ENCODE assay signal across 1 cellular context in genomic region chr4:77862478-77863216, GRCh38.
TF ChIP-seq lines count a peak whose summit lies in the region.

Gene MRPL1 (plus strand): TSS chr4:77862830. CDS start chr4:77862849, 19 bp downstream.

TF ChIP-seq in GM12878, 131 proteins besides CTCF, POLR2A, EP300 and RAD21 (continued from another document and continues in another):
- TF ChIP-seq IRF5 (IDR thresholded peaks at IDR 0.05; ENCODE audit: borderline replicate concordance): no peak
- no peak for TF ChIP-seq ZNF207 (IDR thresholded peaks at IDR 0.05; ENCODE audit: borderline replicate concordance)
- peak; percentile 91; the same call in 1 of the 2 replicates for TF ChIP-seq NBN (IDR thresholded peaks at IDR 0.05)
- no peak for TF ChIP-seq HDAC2 (IDR thresholded peaks at IDR 0.05)
- no peak for TF ChIP-seq HDAC6 (IDR thresholded peaks at IDR 0.05; ENCODE audit: unreplicated experiment)
- 0 out of 2 replicates have a peak, but pooled peaks have one; percentile 25 for TF ChIP-seq REST (IDR thresholded peaks at IDR 0.05; ENCODE audit: low read depth, low read length)
- no peak for TF ChIP-seq SUPT20H (IDR thresholded peaks at IDR 0.05; ENCODE audit: borderline replicate concordance, control insufficient read depth, low read depth, low read length)
- TF ChIP-seq NRF1 (conservative IDR thresholded peaks at IDR 0.05; ENCODE audit: low read depth, low read length): no peak
- peak; percentile 74 for TF ChIP-seq EED (IDR thresholded peaks at IDR 0.05; ENCODE audit: low read depth)
- TF ChIP-seq POU2F2 (IDR thresholded peaks at IDR 0.05; ENCODE audit: borderline replicate concordance, low read depth, low read length): peak; percentile 90; the same call in 1 of the 3 replicates
- TF ChIP-seq ATF2 (IDR thresholded peaks at IDR 0.05; ENCODE audit: low read length): peak; percentile 62
- TF ChIP-seq E2F4 (IDR thresholded peaks at IDR 0.05; ENCODE audit: low read depth, low read length): no peak
- TF ChIP-seq FOXK2 (IDR thresholded peaks at IDR 0.05): peak; percentile 71
- TF ChIP-seq, protein P1, sequence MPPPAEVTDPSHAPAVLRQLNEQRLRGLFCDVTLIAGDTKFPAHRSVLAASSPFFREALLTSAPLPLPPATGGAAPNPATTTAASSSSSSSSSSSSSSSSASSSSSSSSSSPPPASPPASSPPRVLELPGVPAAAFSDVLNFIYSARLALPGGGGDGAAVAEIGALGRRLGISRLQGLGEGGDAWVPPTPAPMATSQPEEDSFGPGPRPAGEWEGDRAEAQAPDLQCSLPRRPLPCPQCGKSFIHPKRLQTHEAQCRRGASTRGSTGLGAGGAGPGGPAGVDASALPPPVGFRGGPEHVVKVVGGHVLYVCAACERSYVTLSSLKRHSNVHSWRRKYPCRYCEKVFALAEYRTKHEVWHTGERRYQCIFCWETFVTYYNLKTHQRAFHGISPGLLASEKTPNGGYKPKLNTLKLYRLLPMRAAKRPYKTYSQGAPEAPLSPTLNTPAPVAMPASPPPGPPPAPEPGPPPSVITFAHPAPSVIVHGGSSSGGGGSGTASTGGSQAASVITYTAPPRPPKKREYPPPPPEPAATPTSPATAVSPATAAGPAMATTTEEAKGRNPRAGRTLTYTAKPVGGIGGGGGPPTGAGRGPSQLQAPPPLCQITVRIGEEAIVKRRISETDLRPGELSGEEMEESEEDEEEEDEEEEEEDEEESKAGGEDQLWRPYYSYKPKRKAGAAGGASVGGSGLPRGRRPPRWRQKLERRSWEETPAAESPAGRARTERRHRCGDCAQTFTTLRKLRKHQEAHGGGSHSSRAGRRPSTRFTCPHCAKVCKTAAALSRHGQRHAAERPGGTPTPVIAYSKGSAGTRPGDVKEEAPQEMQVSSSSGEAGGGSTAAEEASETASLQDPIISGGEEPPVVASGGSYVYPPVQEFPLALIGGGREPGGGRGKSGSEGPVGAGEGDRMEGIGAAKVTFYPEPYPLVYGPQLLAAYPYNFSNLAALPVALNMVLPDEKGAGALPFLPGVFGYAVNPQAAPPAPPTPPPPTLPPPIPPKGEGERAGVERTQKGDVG (CRISPR knock-in tag; IDR thresholded peaks at IDR 0.05): no peak
- TF ChIP-seq TBL1XR1 (IDR thresholded peaks at IDR 0.05; ENCODE audit: low read depth, low read length): no peak
- TF ChIP-seq NFYA (IDR thresholded peaks at IDR 0.05; ENCODE audit: borderline replicate concordance, low read depth, low read length): no peak
- TF ChIP-seq LARP7 (IDR thresholded peaks at IDR 0.05): no peak
- TF ChIP-seq HDGF (IDR thresholded peaks at IDR 0.05): no peak
- TF ChIP-seq, protein P2, sequence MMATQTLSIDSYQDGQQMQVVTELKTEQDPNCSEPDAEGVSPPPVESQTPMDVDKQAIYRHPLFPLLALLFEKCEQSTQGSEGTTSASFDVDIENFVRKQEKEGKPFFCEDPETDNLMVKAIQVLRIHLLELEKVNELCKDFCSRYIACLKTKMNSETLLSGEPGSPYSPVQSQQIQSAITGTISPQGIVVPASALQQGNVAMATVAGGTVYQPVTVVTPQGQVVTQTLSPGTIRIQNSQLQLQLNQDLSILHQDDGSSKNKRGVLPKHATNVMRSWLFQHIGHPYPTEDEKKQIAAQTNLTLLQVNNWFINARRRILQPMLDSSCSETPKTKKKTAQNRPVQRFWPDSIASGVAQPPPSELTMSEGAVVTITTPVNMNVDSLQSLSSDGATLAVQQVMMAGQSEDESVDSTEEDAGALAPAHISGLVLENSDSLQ (IDR thresholded peaks at IDR 0.05): no peak
- peak in 1 of 2 experiments; percentile 74; a peak in 1 of 4 replicates for TF ChIP-seq SRF (IDR thresholded peaks at IDR 0.05; ENCODE audit: low read depth in 2 of 2, low read length in 2 of 2)
- TF ChIP-seq BMI1 (IDR thresholded peaks at IDR 0.05; ENCODE audit: borderline replicate concordance): 0 out of 2 replicates have a peak, but pooled peaks have one; percentile 5
- TF ChIP-seq WRNIP1 (IDR thresholded peaks at IDR 0.05; ENCODE audit: borderline replicate concordance, low read depth, low read length): peak; percentile 99
- TF ChIP-seq IRF4 (IDR thresholded peaks at IDR 0.05; ENCODE audit: low read depth, low read length): peak; percentile 52
- no peak for TF ChIP-seq KDM1A (IDR thresholded peaks at IDR 0.05; ENCODE audit: borderline replicate concordance)
- peak; percentile 72; the same call in 1 of the 2 replicates for TF ChIP-seq RBBP5 (conservative IDR thresholded peaks at IDR 0.05)
- TF ChIP-seq NFIC (IDR thresholded peaks at IDR 0.05; ENCODE audit: low read depth, low read length): peak; percentile 76
- TF ChIP-seq RCOR1 (conservative IDR thresholded peaks at IDR 0.05; ENCODE audit: low read depth, low read length): 0 out of 2 replicates have a peak, but pooled peaks have one; percentile 51
- TF ChIP-seq SPI1 (IDR thresholded peaks at IDR 0.05; ENCODE audit: borderline replicate concordance, insufficient read depth, low read depth, low read length): peak; percentile 87
- TF ChIP-seq CBX5 (IDR thresholded peaks at IDR 0.05; ENCODE audit: low read depth): peak; percentile 95
- no peak for TF ChIP-seq MLLT1 (IDR thresholded peaks at IDR 0.05)
- TF ChIP-seq PAX5 (IDR thresholded peaks at IDR 0.05; ENCODE audit: borderline replicate concordance, low read depth, low read length): no peak; the same call in 1 of the 2 replicates
- peak; percentile 29; the same call in 1 of the 2 replicates for TF ChIP-seq ZNF24 (IDR thresholded peaks at IDR 0.05)
- peak; percentile 92 for TF ChIP-seq ZBED1 (IDR thresholded peaks at IDR 0.05; ENCODE audit: borderline replicate concordance)
- TF ChIP-seq JUNB (IDR thresholded peaks at IDR 0.05): peak; percentile 13; the same call in 1 of the 2 replicates
- TF ChIP-seq ATF3 (IDR thresholded peaks at IDR 0.05; ENCODE audit: borderline replicate concordance, extremely low read depth, low read depth, low read length): no peak
- TF ChIP-seq, protein P3, sequence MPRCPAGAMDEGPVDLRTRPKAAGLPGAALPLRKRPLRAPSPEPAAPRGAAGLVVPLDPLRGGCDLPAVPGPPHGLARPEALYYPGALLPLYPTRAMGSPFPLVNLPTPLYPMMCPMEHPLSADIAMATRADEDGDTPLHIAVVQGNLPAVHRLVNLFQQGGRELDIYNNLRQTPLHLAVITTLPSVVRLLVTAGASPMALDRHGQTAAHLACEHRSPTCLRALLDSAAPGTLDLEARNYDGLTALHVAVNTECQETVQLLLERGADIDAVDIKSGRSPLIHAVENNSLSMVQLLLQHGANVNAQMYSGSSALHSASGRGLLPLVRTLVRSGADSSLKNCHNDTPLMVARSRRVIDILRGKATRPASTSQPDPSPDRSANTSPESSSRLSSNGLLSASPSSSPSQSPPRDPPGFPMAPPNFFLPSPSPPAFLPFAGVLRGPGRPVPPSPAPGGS (IDR thresholded peaks at IDR 0.05; ENCODE audit: borderline replicate concordance, insufficient read depth, low read depth, low read length, poor library complexity, severe bottlenecking): no peak
- TF ChIP-seq MYC (IDR thresholded peaks at IDR 0.05; ENCODE audit: insufficient read depth, insufficient read length, insufficient replicate concordance, low read length, severe bottlenecking): no peak
- TF ChIP-seq ZNF384 (IDR thresholded peaks at IDR 0.05; ENCODE audit: borderline replicate concordance, low read depth, low read length): peak; percentile 48; the same call in 1 of the 2 replicates
- peak; percentile 89 for TF ChIP-seq RUNX3 (IDR thresholded peaks at IDR 0.05; ENCODE audit: low read length)
- no peak for TF ChIP-seq ZNF592 (IDR thresholded peaks at IDR 0.05)
- no peak for TF ChIP-seq ATF7 (IDR thresholded peaks at IDR 0.05; ENCODE audit: low read depth)
- TF ChIP-seq SUZ12 (IDR thresholded peaks at IDR 0.05; ENCODE audit: unreplicated experiment): no peak
- TF ChIP-seq GABPA (IDR thresholded peaks at IDR 0.05; ENCODE audit: low read depth): peak; percentile 97
